8 cellular contexts compared by ENCODE assay signal in genomic region chr16:69131167-69131748, GRCh38. TPM values are rescaled to one million over a fixed set of nuclear protein-coding genes. Genes with fewer than 3 reads are reported as not detected.
DNase-seq lines count a peak whose midpoint lies in the region; ATAC-seq and TF ChIP-seq lines count a peak whose summit lies in the region.

No MANE protein-coding gene starts in this region.

- peak overlapping the region; percentile 87 for H3K27ac Mint-ChIP-seq in central memory CD8-positive, alpha-beta T cell (ENCODE audit: low read depth)

- peak overlapping the region; percentile 87 for H3K4me3 Mint-ChIP-seq in central memory CD8-positive, alpha-beta T cell

- peak overlapping the region; percentile 37 to 91 (median 87) for H3K27ac ChIP-seq in right lobe of liver
- peak overlapping the region; percentile 81 to 92 (median 91) for H3K27ac ChIP-seq in thyroid gland

- WGBS in right lobe of liver (ENCODE audit: insufficient coverage, low coverage, low lambda C conversion rate, missing lambda C conversion rate): 6% methylated on average over 11 of the region's 11 CpGs
- WGBS in thyroid gland, 2 donors: 2 to 7% methylated on average over 11 of the region's 11 CpGs

- TF ChIP-seq CTCF in right lobe of liver (IDR thresholded peaks at IDR 0.05) (no peak), thyroid gland (IDR thresholded peaks at IDR 0.05) (no peak)

- intact Hi-C loops in right lobe of liver (cut with DNase I) (no loop called here), thyroid gland (cut with DNase I) (no loop called here)

- H3K27me3 Mint-ChIP-seq in central memory CD8-positive, alpha-beta T cell: no peaks in the 10 kb centered on the region

- H3K9me3 ChIP-seq in right lobe of liver: no peaks in the 10 kb centered on the region
- H3K9me3 ChIP-seq in thyroid gland: no peaks in the 10 kb centered on the region

- H3K4me1 Mint-ChIP-seq in central memory CD8-positive, alpha-beta T cell: peaks cover 45% of the 10 kb centered on the region

- H3K27me3 ChIP-seq in right lobe of liver (no peaks in the 10 kb centered on the region), thyroid gland (no peaks in the 10 kb centered on the region)

- peak; percentile 24 for DNase-seq in stimulated activated CD4-positive, alpha-beta T cell treated with anti-CD3 and anti-CD28 coated beads, Interleukin-2, amount 100 ng/mL, for 4 hours (ENCODE audit: low read depth)
- DNase-seq in stimulated activated CD4-positive, alpha-beta T cell treated with anti-CD3 and anti-CD28 coated beads, Interleukin-4, amount 100 ng/mL, for 1 hour: no peak
- no peak for DNase-seq in central memory CD8-positive, alpha-beta T cell (ENCODE audit: low spot score in 2 of 2)
- no peak for DNase-seq in right lobe of liver
- DNase-seq in thyroid gland: no peak
- no peak for DNase-seq in GDM1 (lab: John Stamatoyannopoulos, UW)

- peak overlapping the region; percentile 87 to 93 (median 90) for H3K4me3 ChIP-seq in right lobe of liver
- H3K4me3 ChIP-seq in thyroid gland (replicated peaks in 1 of 3): peak overlapping the region; percentile 57 to 95 (median 93)

- ATAC-seq in central memory CD8-positive, alpha-beta T cell (replicated peaks; ENCODE audit: extremely low read depth, poor library complexity, severe bottlenecking): no peak
- ATAC-seq in right lobe of liver (peak in 3 of 4 donors; percentile 2 to 25 (median 19)), HG02571 (IDR thresholded peaks at IDR 0.05; ENCODE audit: unreplicated experiment) (no peak)

- TF ChIP-seq POLR2A in right lobe of liver (IDR thresholded peaks at IDR 0.05) (no peak), thyroid gland (IDR thresholded peaks at IDR 0.05) (no peak)

- H3K4me1 ChIP-seq in right lobe of liver: peaks cover 0 to 29% (median 0%) of the 10 kb centered on the region in 4 donors
- H3K4me1 ChIP-seq in thyroid gland: peaks cover 9 to 16% of the 10 kb centered on the region in 2 donors

- H3K36me3 Mint-ChIP-seq in central memory CD8-positive, alpha-beta T cell (ENCODE audit: insufficient read depth): peaks cover 35% of the 10 kb centered on the region

- H3K36me3 ChIP-seq in right lobe of liver: no peaks in the 10 kb centered on the region
- peaks cover 0 to 3% of the 10 kb centered on the region in 2 donors for H3K36me3 ChIP-seq in thyroid gland

- H3K9me3 Mint-ChIP-seq in central memory CD8-positive, alpha-beta T cell: no peaks in the 10 kb centered on the region

TF ChIP-seq in PFSK-1, 5 proteins besides CTCF, POLR2A, EP300 and RAD21:
- no peak for TF ChIP-seq TAF1 (IDR thresholded peaks at IDR 0.05; ENCODE audit: borderline replicate concordance, insufficient read depth, low read length)
- TF ChIP-seq POLR2AphosphoS5 (IDR thresholded peaks at IDR 0.05; ENCODE audit: low read depth, low read length): peak; percentile 18; the same call in 1 of the 2 replicates
TF ChIP-seq in PFSK-1: peak in this region for 1.

RNA-seq across cellular contexts. Expression of gene CHTF8, which starts 1.1 kb away (rescaled TPM):
- polyA plus RNA-seq in PFSK-1 (2012; ENCODE audit: insufficient read length, low read depth): 77.1 TPM
- 10 to 100 TPM; 56.6 to 78.3 (median 65.4) TPM for total RNA-seq in right lobe of liver
- 100 to 1,000 TPM in 3 of 4 donors, 10 to 100 TPM in 1; 95.8 to 124 (median 104) TPM for total RNA-seq in thyroid gland

RNA-seq across cellular contexts. Expression of gene UTP4, which starts 1.2 kb away (rescaled TPM):
- 88.0 TPM for polyA plus RNA-seq in PFSK-1 (2012; ENCODE audit: insufficient read length, low read depth)
- total RNA-seq in right lobe of liver: 10 to 100 TPM; 13.9 to 22.2 (median 19.6) TPM
- 10 to 100 TPM; 22.4 to 33.1 (median 24.1) TPM for total RNA-seq in thyroid gland

RNA-seq across cellular contexts. Expression of gene HAS3, which starts 25.8 kb away (rescaled TPM):
- 1.1 TPM for polyA plus RNA-seq in PFSK-1 (2012; ENCODE audit: insufficient read length, low read depth)
- total RNA-seq in right lobe of liver (1 to 10 TPM in 1 of 6 experiments, under 1 TPM in 5; 0.39 to 1.0 (median 0.63) TPM), thyroid gland (1 to 10 TPM; 3.5 to 9.1 (median 7.5) TPM)

RNA-seq across cellular contexts. Expression of gene SNTB2, which starts 55.7 kb away (rescaled TPM):
- 14.0 TPM for polyA plus RNA-seq in PFSK-1 (2012; ENCODE audit: insufficient read length, low read depth)
- total RNA-seq in right lobe of liver (10 to 100 TPM in 4 of 6 experiments, 1 to 10 TPM in 2; 7.5 to 13.9 (median 10.6) TPM), thyroid gland (10 to 100 TPM; 58.0 to 99.5 (median 96.7) TPM)

Comparison
In these comparisons a context has a peak if more than half of its experiments do, and no peak if none do; other contexts are left out.
1. ATAC-seq: peak in right lobe of liver (3 of 4); none in central memory CD8-positive, alpha-beta T cell (single experiment) and HG02571 (single experiment).